ENCODE assay signal across 9 cellular contexts in genomic region chr15:37109952-37110630, GRCh38. TPM values are rescaled to one million over a fixed set of nuclear protein-coding genes. Genes with fewer than 3 reads are reported as not detected.
DNase-seq lines count a peak whose midpoint lies in the region; ATAC-seq and TF ChIP-seq lines count a peak whose summit lies in the region.
"Had no signal": no experiment of that assay in that cellular context is flagged by ENCODE, and none has a peak within 500 bp of the region (broad histone marks: within the 10 kb centered on the region; RNA-seq: fewer than 3 reads in every experiment).

No MANE protein-coding gene starts in this region.

- H2BK5ac ChIP-seq in neuronal stem cell (ENCODE audit: low read length), result no peak overlapping the region

- H3K18ac ChIP-seq in neuronal stem cell (ENCODE audit: low read length), result no peak overlapping the region

- no peak for TF ChIP-seq CTCF in glutamatergic neuron (IDR thresholded peaks at IDR 0.05; ENCODE audit: partially characterized antibody, unreplicated experiment)

- H3K27ac Mint-ChIP-seq in glutamatergic neuron (ENCODE audit: unreplicated experiment), result no peak overlapping the region
- H3K27ac Mint-ChIP-seq: activated T-helper 2 cell treated with anti-CD3 and anti-CD28 coated beads, Interferon-gamma antibody, Interleukin-2, Interleukin-4, amounts not matched to agents 10 μg/mL and 5 μg/mL and 100 μg/mL, durations not matched to agents 14 hours and 24 hours and 36 hours had no signal

- no peak overlapping the region for H2BK120ac ChIP-seq in neuronal stem cell (ENCODE audit: low read depth, low read length)

- H3K9me3 Mint-ChIP-seq in glutamatergic neuron (ENCODE audit: unreplicated experiment), result peaks cover 4% of the 10 kb centered on the region
- H3K9me3 Mint-ChIP-seq: activated T-helper 2 cell treated with anti-CD3 and anti-CD28 coated beads, Interferon-gamma antibody, Interleukin-2, Interleukin-4, amounts not matched to agents 10 μg/mL and 5 μg/mL and 100 μg/mL, durations not matched to agents 14 hours and 24 hours and 36 hours had no signal

- ATAC-seq in SK-N-SH treated with all-trans-retinoic acid at 6 μM for 48 hours, result peak; percentile 44
- no peak for ATAC-seq in HG03354 (IDR thresholded peaks at IDR 0.05; ENCODE audit: poor library complexity, severe bottlenecking, unreplicated experiment)
- ATAC-seq in GM18502 (IDR thresholded peaks at IDR 0.05; ENCODE audit: poor library complexity, unreplicated experiment), result no peak

- WGBS in neuronal stem cell (ENCODE audit: extremely low coverage in 2 of 2, insufficient read length in 2 of 2, insufficient replicate concordance in 1 of 2), 2 donors, result no CpG with 5 or more reads among the region's 27 CpGs

- peak overlapping the region; percentile 70 for H3K4me3 Mint-ChIP-seq in glutamatergic neuron (ENCODE audit: unreplicated experiment)

- H3K4me3 ChIP-seq in neuronal stem cell (ENCODE audit: low read length in 2 of 2), result peak overlapping the region in 1 of 2 donors; percentile 35

- H3K36me3 Mint-ChIP-seq in glutamatergic neuron (ENCODE audit: unreplicated experiment), result no peaks in the 10 kb centered on the region

- no peaks in the 10 kb centered on the region for H3K36me3 ChIP-seq in neuronal stem cell (replicated peaks in 1 of 2; ENCODE audit: control insufficient read depth in 2 of 2, insufficient read depth in 2 of 2, low read length in 2 of 2)

- no peak overlapping the region for H4K91ac ChIP-seq in neuronal stem cell (ENCODE audit: low read depth, low read length, poor library complexity)

- H3K27ac ChIP-seq in neuronal stem cell (replicated peaks; ENCODE audit: low read length), result no peak overlapping the region

- H2AK5ac ChIP-seq in neuronal stem cell (ENCODE audit: low read depth, low read length), result no peak overlapping the region

- peak; percentile 72 for DNase-seq in DMS53 (lab: John Stamatoyannopoulos, UW)
- peak; percentile 60 for DNase-seq in glutamatergic neuron
- DNase-seq in neuronal stem cell (ENCODE audit: low spot score), result no peak
- DNase-seq in GM19238 (ENCODE audit: insufficient read length, low spot score), result no peak
- no peak for DNase-seq in NAMALWA (ENCODE audit: low spot score)

- no peak overlapping the region for H4K8ac ChIP-seq in neuronal stem cell (ENCODE audit: low read depth, low read length)

- H3K4me2 ChIP-seq in neuronal stem cell (ENCODE audit: insufficient read depth, low read length, poor library complexity, severe bottlenecking), result peak overlapping the region; percentile 51

- no peak overlapping the region for H2BK12ac ChIP-seq in neuronal stem cell (ENCODE audit: low read length)

- H3K23ac ChIP-seq in neuronal stem cell (ENCODE audit: low read depth, low read length, poor library complexity), result peak overlapping the region; percentile 52

- peaks cover 6 to 56% (median 45%) of the 10 kb centered on the region in 3 experiments for H3K27me3 ChIP-seq in neuronal stem cell (ENCODE audit: control insufficient read depth in 3 of 3, insufficient read depth in 3 of 3, low read depth in 1 of 3, low read length in 3 of 3)

- peaks cover 44% of the 10 kb centered on the region for H3K27me3 Mint-ChIP-seq in glutamatergic neuron (ENCODE audit: unreplicated experiment)

- no peak overlapping the region for H3K14ac ChIP-seq in neuronal stem cell (ENCODE audit: low read length)

- no peak overlapping the region for H3K9ac ChIP-seq in neuronal stem cell (ENCODE audit: low read depth, low read length, poor library complexity)

- H2AFZ ChIP-seq in neuronal stem cell (ENCODE audit: low read length), result peak overlapping the region; percentile 64

- H3K4me1 Mint-ChIP-seq in glutamatergic neuron (ENCODE audit: low read depth, unreplicated experiment), result peaks cover 7% of the 10 kb centered on the region

- H3K4me1 ChIP-seq in neuronal stem cell (ENCODE audit: control insufficient read depth in 2 of 2, insufficient read depth in 1 of 2, low read depth in 1 of 2, low read length in 2 of 2), result peaks cover 4 to 8% of the 10 kb centered on the region in 2 donors

- H2BK15ac ChIP-seq in neuronal stem cell (ENCODE audit: low read length), result no peak overlapping the region

- no peaks in the 10 kb centered on the region for H3K79me1 ChIP-seq in neuronal stem cell (ENCODE audit: low read depth, low read length)

- no peaks in the 10 kb centered on the region for H3K9me3 ChIP-seq in neuronal stem cell (replicated peaks in 1 of 2; ENCODE audit: control insufficient read depth in 2 of 2, insufficient read depth in 1 of 2, low read depth in 1 of 2, low read length in 2 of 2)

- no peak overlapping the region for H3K4ac ChIP-seq in neuronal stem cell (ENCODE audit: low read length)

TF ChIP-seq in SK-N-SH treated with all-trans-retinoic acid at 6 μM for 48 hours, 23 proteins besides CTCF, POLR2A, EP300 and RAD21 (continues in another document):
- no peak; the same call in 1 of the 2 replicates for TF ChIP-seq PATZ1 (CRISPR knock-in tag; IDR thresholded peaks at IDR 0.05; ENCODE audit: borderline replicate concordance)
- TF ChIP-seq BACH2 (CRISPR knock-in tag; IDR thresholded peaks at IDR 0.05; ENCODE audit: borderline replicate concordance), result no peak
- TF ChIP-seq ZNF565 (CRISPR knock-in tag; conservative IDR thresholded peaks at IDR 0.05; ENCODE audit: low read depth), result 0 out of 2 replicates have a peak, but pooled peaks have one; percentile 34
- TF ChIP-seq ZC3H10 (CRISPR knock-in tag; IDR thresholded peaks at IDR 0.05), result no peak
- no peak for TF ChIP-seq POU6F1 (CRISPR knock-in tag; IDR thresholded peaks at IDR 0.05; ENCODE audit: borderline replicate concordance, low read depth)
- peak; percentile 71; the same call in 1 of the 2 replicates for TF ChIP-seq ESRRG (CRISPR knock-in tag; IDR thresholded peaks at IDR 0.05)
- no peak for TF ChIP-seq TSHZ2 (CRISPR knock-in tag; IDR thresholded peaks at IDR 0.05)
- TF ChIP-seq GLIS3 (CRISPR knock-in tag; IDR thresholded peaks at IDR 0.05), result peak; percentile 90
- no peak for TF ChIP-seq PPARA (CRISPR knock-in tag; IDR thresholded peaks at IDR 0.05; ENCODE audit: borderline replicate concordance)
- TF ChIP-seq ZFP30 (CRISPR knock-in tag; IDR thresholded peaks at IDR 0.05), result no peak
- 0 out of 2 replicates have a peak, but pooled peaks have one; percentile 36 for TF ChIP-seq RARB (CRISPR knock-in tag; IDR thresholded peaks at IDR 0.05)
- TF ChIP-seq ARNTL (CRISPR knock-in tag; IDR thresholded peaks at IDR 0.05; ENCODE audit: borderline replicate concordance, low read depth), result 0 out of 2 replicates have a peak, but pooled peaks have one; percentile 29

RNA-seq across cellular contexts. Expression of gene MEIS2, which starts 9.7 kb away (rescaled TPM):
- 6.0 TPM for total RNA-seq in glutamatergic neuron (ENCODE audit: unreplicated experiment)
- polyA plus RNA-seq in neuronal stem cell (2013, experiment 1 of 2), result 50.7 TPM
- polyA plus RNA-seq in neuronal stem cell (2013, experiment 2 of 2), result 50.7 TPM
- total RNA-seq: activated T-helper 2 cell treated with anti-CD3 and anti-CD28 coated beads, Interferon-gamma antibody, Interleukin-2, Interleukin-4, amounts not matched to agents 10 μg/mL and 5 μg/mL and 100 μg/mL, durations not matched to agents 14 hours and 24 hours and 36 hours had no signal

Comparison
In these comparisons a context has a peak if more than half of its experiments do, and no peak if none do; other contexts are left out.
1. DNase-seq: peak in DMS53 (single experiment) and glutamatergic neuron (single experiment); none in neuronal stem cell (single experiment), GM19238 (single experiment) and NAMALWA (single experiment).